ENCODE assay signal across 1 cellular context in the genomic region with DNA sequence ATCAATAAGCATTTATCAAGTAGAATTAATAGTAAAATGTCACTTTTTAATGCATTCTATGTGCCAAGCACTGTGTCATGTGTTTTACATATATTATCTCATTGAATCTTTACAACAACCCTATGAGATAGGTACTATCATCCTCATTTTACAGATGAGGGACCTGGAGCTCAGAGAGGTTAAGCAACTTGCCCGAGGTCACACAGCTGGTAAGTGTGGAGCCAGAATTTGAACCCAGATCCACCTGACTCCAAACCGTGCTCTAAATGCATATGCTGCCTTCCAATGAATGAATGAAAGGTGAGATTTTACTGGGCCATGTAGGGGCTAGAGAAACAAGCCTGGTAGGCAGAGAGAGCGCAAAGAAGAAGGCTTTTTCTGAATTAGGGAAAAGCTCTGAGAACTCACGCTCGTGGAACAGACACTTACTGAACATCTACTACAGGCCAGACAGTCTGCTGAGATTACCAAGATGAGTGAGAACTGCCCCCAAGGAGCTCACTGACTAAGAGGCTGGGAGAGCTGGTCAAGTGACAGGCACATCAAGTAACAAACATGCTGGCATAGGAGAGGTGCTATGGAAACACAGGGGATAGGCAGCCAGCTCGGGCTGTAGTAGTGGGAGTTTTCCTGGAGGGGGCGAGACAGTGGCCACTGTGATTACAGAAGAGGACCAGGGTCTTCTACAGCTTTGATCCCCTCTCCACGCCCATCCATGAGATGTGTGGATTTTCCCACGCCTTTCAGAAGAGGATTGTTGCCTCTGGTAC.
TF ChIP-seq lines count a peak whose summit lies in the region.

No MANE protein-coding gene starts in this region.

TF ChIP-seq in HCT116, 20 proteins besides CTCF, POLR2A, EP300 and RAD21:
- no peak for TF ChIP-seq TCF7L2 (IDR thresholded peaks at IDR 0.05; ENCODE audit: borderline replicate concordance, extremely low read depth, insufficient read depth, insufficient read length)
- TF ChIP-seq JUND (IDR thresholded peaks at IDR 0.05), result no peak
- TF ChIP-seq, protein P1, sequence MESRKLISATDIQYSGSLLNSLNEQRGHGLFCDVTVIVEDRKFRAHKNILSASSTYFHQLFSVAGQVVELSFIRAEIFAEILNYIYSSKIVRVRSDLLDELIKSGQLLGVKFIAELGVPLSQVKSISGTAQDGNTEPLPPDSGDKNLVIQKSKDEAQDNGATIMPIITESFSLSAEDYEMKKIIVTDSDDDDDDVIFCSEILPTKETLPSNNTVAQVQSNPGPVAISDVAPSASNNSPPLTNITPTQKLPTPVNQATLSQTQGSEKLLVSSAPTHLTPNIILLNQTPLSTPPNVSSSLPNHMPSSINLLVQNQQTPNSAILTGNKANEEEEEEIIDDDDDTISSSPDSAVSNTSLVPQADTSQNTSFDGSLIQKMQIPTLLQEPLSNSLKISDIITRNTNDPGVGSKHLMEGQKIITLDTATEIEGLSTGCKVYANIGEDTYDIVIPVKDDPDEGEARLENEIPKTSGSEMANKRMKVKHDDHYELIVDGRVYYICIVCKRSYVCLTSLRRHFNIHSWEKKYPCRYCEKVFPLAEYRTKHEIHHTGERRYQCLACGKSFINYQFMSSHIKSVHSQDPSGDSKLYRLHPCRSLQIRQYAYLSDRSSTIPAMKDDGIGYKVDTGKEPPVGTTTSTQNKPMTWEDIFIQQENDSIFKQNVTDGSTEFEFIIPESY (IDR thresholded peaks at IDR 0.05; ENCODE audit: extremely low read depth, insufficient replicate concordance, low read length), result no peak
- TF ChIP-seq YY1 (IDR thresholded peaks at IDR 0.05; ENCODE audit: extremely low read depth, insufficient replicate concordance, low read depth, low read length), result no peak
TF ChIP-seq in HCT116: peak in this region for 0.
